Comparison of ENCODE assay signal across 22 cellular contexts in genomic region chr10:93447019-93447418, GRCh38. TPM values are rescaled to one million over a fixed set of nuclear protein-coding genes. Genes with fewer than 3 reads are reported as not detected.
DNase-seq lines count a peak whose midpoint lies in the region; ATAC-seq and TF ChIP-seq lines count a peak whose summit lies in the region.
"Had no signal": no experiment of that assay in that cellular context is flagged by ENCODE, and none has a peak within 500 bp of the region (broad histone marks: within the 10 kb centered on the region; RNA-seq: fewer than 3 reads in every experiment).

No MANE protein-coding gene starts in this region.

- H3K4me3 Mint-ChIP-seq in WTC11 (no peak overlapping the region), progenitor cell of endocrine pancreas (ENCODE audit: low read depth) (no peak overlapping the region)
- no peak overlapping the region for H3K4me3 Mint-ChIP-seq in activated CD8-positive, alpha-beta T cell treated with anti-CD3 and anti-CD28 coated beads, Interleukin-2, amount 10 ng/mL, durations not matched to agents 7 days and 5 days
- H3K4me3 Mint-ChIP-seq: activated CD8-positive, alpha-beta T cell treated with anti-CD3 and anti-CD28 coated beads for 36 hours; activated naive CD8-positive, alpha-beta T cell treated with anti-CD3 and anti-CD28 coated beads for 36 hours had no signal

- H3K4me1 Mint-ChIP-seq in WTC11 (peaks cover 44% of the 10 kb centered on the region), progenitor cell of endocrine pancreas (ENCODE audit: low read depth) (peaks cover 47% of the 10 kb centered on the region)
- H3K4me1 Mint-ChIP-seq in activated CD8-positive, alpha-beta T cell treated with anti-CD3 and anti-CD28 coated beads, Interleukin-2, amount 10 ng/mL, durations not matched to agents 7 days and 5 days (ENCODE audit: low read depth), result peaks cover 10% of the 10 kb centered on the region
- H3K4me1 Mint-ChIP-seq: naive B cell had no signal

- no peaks in the 10 kb centered on the region for H3K36me3 Mint-ChIP-seq in WTC11
- peaks cover 6% of the 10 kb centered on the region for H3K36me3 Mint-ChIP-seq in progenitor cell of endocrine pancreas (ENCODE audit: insufficient read depth)
- no peaks in the 10 kb centered on the region for H3K36me3 Mint-ChIP-seq in activated CD8-positive, alpha-beta T cell treated with anti-CD3 and anti-CD28 coated beads, Interleukin-2, amount 10 ng/mL, durations not matched to agents 7 days and 5 days (ENCODE audit: low read depth)

- DNase-seq in AG04450 (ENCODE audit: low read depth, low spot score) (no peak), WTC11 (ENCODE audit: low spot score) (no peak), foreskin keratinocyte (no peak), progenitor cell of endocrine pancreas (ENCODE audit: low spot score, unreplicated experiment) (no peak), GM19240 (ENCODE audit: insufficient read length, low spot score) (no peak)
- DNase-seq in activated CD8-positive, alpha-beta T cell treated with anti-CD3 and anti-CD28 coated beads, Interleukin-2, amount 10 ng/mL, durations not matched to agents 7 days and 5 days, result no peak
- DNase-seq: activated CD8-positive, alpha-beta T cell treated with anti-CD3 and anti-CD28 coated beads for 36 hours; activated naive CD8-positive, alpha-beta T cell treated with anti-CD3 and anti-CD28 coated beads for 36 hours; activated T-cell treated with anti-CD3 and anti-CD28 coated beads, Interleukin-2, amount 50 U/mL, for 48 hours; brain microvascular endothelial cell; EL; head of caudate nucleus; naive B cell; NCI-H187 treated with DMSO at 0.1 percent for 48 hours; NK-92 treated with Interleukin-12 subunit alpha and Interleukin-12 subunit beta, amount 100 ng/mL, for 24 hours; spleen; T-helper 1 cell had no signal

- no peak overlapping the region for H3K4me3 ChIP-seq in AG04450 (ENCODE audit: low read depth, low read length)
- H3K4me3 ChIP-seq: HAP-1, K562, lung, spleen had no signal

- no peaks in the 10 kb centered on the region for H3K27me3 Mint-ChIP-seq in WTC11 (ENCODE audit: low read depth)
- H3K27me3 Mint-ChIP-seq in progenitor cell of endocrine pancreas, result no peaks in the 10 kb centered on the region
- H3K27me3 Mint-ChIP-seq in activated CD8-positive, alpha-beta T cell treated with anti-CD3 and anti-CD28 coated beads, Interleukin-2, amount 10 ng/mL, durations not matched to agents 7 days and 5 days (ENCODE audit: low read depth), result no peaks in the 10 kb centered on the region
- H3K27me3 Mint-ChIP-seq: activated CD8-positive, alpha-beta T cell treated with anti-CD3 and anti-CD28 coated beads for 36 hours; activated naive CD8-positive, alpha-beta T cell treated with anti-CD3 and anti-CD28 coated beads for 36 hours had no signal

- H3K9me3 ChIP-seq in AG04450 (ENCODE audit: control insufficient read depth, insufficient read depth, low read length), result no peaks in the 10 kb centered on the region
- H3K9me3 ChIP-seq: HAP-1, spleen had no signal

- H3K4me1 ChIP-seq in foreskin keratinocyte, result peaks cover 31% of the 10 kb centered on the region

- CTCF ChIA-PET in AG04450 (lab: Charles Lee), result interaction anchor here (0.8 to 1.2 kb wide), 2 partner anchors 12 to 35 kb away, joined by 4 to 7 read pairs; partner anchors contain the start of gene MYOF
- CTCF ChIA-PET in WTC11 (lab: Charles Lee), result interaction anchor here (1.3 to 5.4 kb wide), 4 partner anchors 21 to 70 kb away, joined by 3 to 33 read pairs (median 7); partner anchors contain the start of gene MYOF
- CTCF ChIA-PET in activated CD8-positive, alpha-beta T cell treated with anti-CD3 and anti-CD28 coated beads, Interleukin-2, amount 10 ng/mL, durations not matched to agents 7 days and 5 days (lab: Charles Lee), result no interaction called here

- POLR2A ChIA-PET in AG04450 (lab: Yijun Ruan, JAX), result interaction anchor here (1.7 to 2.2 kb wide), 2 partner anchors 10 to 12 kb away, joined by 7 to 16 read pairs; no protein-coding TSS in a partner anchor
- POLR2A ChIA-PET in WTC11 (lab: Charles Lee), result no interaction called here
- POLR2A ChIA-PET in activated CD8-positive, alpha-beta T cell treated with anti-CD3 and anti-CD28 coated beads, Interleukin-2, amount 10 ng/mL, durations not matched to agents 7 days and 5 days (lab: Charles Lee), result no interaction called here

- TF ChIP-seq CTCF in AG04450 (IDR thresholded peaks at IDR 0.05; ENCODE audit: low read depth, low read length), result no peak
- TF ChIP-seq CTCF in WTC11 (IDR thresholded peaks at IDR 0.05), result no peak
- TF ChIP-seq CTCF in foreskin keratinocyte (conservative IDR thresholded peaks at IDR 0.05), result no peak
- no peak for TF ChIP-seq CTCF in progenitor cell of endocrine pancreas (IDR thresholded peaks at IDR 0.05; ENCODE audit: unreplicated experiment)

- peak overlapping the region; percentile 85 for H3K27ac Mint-ChIP-seq in WTC11
- peak overlapping the region; percentile 99 for H3K27ac Mint-ChIP-seq in progenitor cell of endocrine pancreas
- H3K27ac Mint-ChIP-seq in activated CD8-positive, alpha-beta T cell treated with anti-CD3 and anti-CD28 coated beads, Interleukin-2, amount 10 ng/mL, durations not matched to agents 7 days and 5 days, result no peak overlapping the region
- H3K27ac Mint-ChIP-seq: activated CD8-positive, alpha-beta T cell treated with anti-CD3 and anti-CD28 coated beads for 36 hours; activated naive CD8-positive, alpha-beta T cell treated with anti-CD3 and anti-CD28 coated beads for 36 hours had no signal

- no peaks in the 10 kb centered on the region for H3K27me3 ChIP-seq in AG04450 (ENCODE audit: control insufficient read depth, insufficient read depth, low read length)
- H3K27me3 ChIP-seq in foreskin keratinocyte, result no peaks in the 10 kb centered on the region
- H3K27me3 ChIP-seq: brain microvascular endothelial cell, spleen had no signal

- H3K9me3 Mint-ChIP-seq in WTC11, result no peaks in the 10 kb centered on the region
- no peaks in the 10 kb centered on the region for H3K9me3 Mint-ChIP-seq in progenitor cell of endocrine pancreas (ENCODE audit: low read depth)
- H3K9me3 Mint-ChIP-seq in activated CD8-positive, alpha-beta T cell treated with anti-CD3 and anti-CD28 coated beads, Interleukin-2, amount 10 ng/mL, durations not matched to agents 7 days and 5 days (ENCODE audit: insufficient read depth), result no peaks in the 10 kb centered on the region
- H3K9me3 Mint-ChIP-seq: activated CD8-positive, alpha-beta T cell treated with anti-CD3 and anti-CD28 coated beads for 36 hours; activated naive CD8-positive, alpha-beta T cell treated with anti-CD3 and anti-CD28 coated beads for 36 hours had no signal

- no peak for ATAC-seq in WTC11
- no peak for ATAC-seq in foreskin keratinocyte
- no peak for ATAC-seq in HG03139 (IDR thresholded peaks at IDR 0.05; ENCODE audit: unreplicated experiment)
- no peak for ATAC-seq in activated CD8-positive, alpha-beta T cell treated with anti-CD3 and anti-CD28 coated beads, Interleukin-2, amount 10 ng/mL, durations not matched to agents 7 days and 5 days
- no peak for ATAC-seq in HG02763 (IDR thresholded peaks at IDR 0.05; ENCODE audit: unreplicated experiment)
- ATAC-seq: activated CD8-positive, alpha-beta T cell treated with anti-CD3 and anti-CD28 coated beads for 36 hours; K562 had no signal

- H3K27ac ChIP-seq in AG04450 (ENCODE audit: low read depth, low read length) (peak overlapping the region; percentile 85), foreskin keratinocyte (peak overlapping the region; percentile 35)

TF ChIP-seq in WTC11, 78 proteins besides CTCF, POLR2A, EP300 and RAD21 (continues in another document):
- no peak for TF ChIP-seq ARID4B (CRISPR knock-in tag; IDR thresholded peaks at IDR 0.05; ENCODE audit: borderline replicate concordance)

RNA-seq across cellular contexts. Expression of gene MYOF, which starts 35.1 kb away (rescaled TPM):
- polyA plus RNA-seq in AG04450 (2011; rRNA removed) (254 and 275 TPM in 2 replicates), foreskin keratinocyte (56.1 and 63.0 TPM in 2 replicates)
- polyA minus RNA-seq in AG04450 (2011; rRNA and poly(A)+ RNA removed), result 297 and 309 TPM in 2 replicates
- total RNA-seq in WTC11 (2021) (1.4 to 2.2 TPM (median 1.8 TPM) in 3 replicates), foreskin keratinocyte (227 and 235 TPM in 2 replicates), progenitor cell of endocrine pancreas (25.5 and 35.2 TPM in 2 replicates)
- total RNA-seq in activated CD8-positive, alpha-beta T cell treated with anti-CD3 and anti-CD28 coated beads, Interleukin-2, amount 10 ng/mL, durations not matched to agents 7 days and 5 days, result under 1 TPM; 0.37 to 0.39 TPM

RNA-seq across cellular contexts. Expression of gene CEP55, which starts 49.4 kb away (rescaled TPM):
- polyA plus RNA-seq in AG04450 (2011; rRNA removed) (10.0 and 16.3 TPM in 2 replicates), foreskin keratinocyte (28.2 and 42.3 TPM in 2 replicates)
- 2.4 and 5.7 TPM in 2 replicates for polyA minus RNA-seq in AG04450 (2011; rRNA and poly(A)+ RNA removed)
- total RNA-seq in WTC11 (2021) (15.7 to 17.3 TPM (median 15.8 TPM) in 3 replicates), foreskin keratinocyte (58.5 and 78.4 TPM in 2 replicates), progenitor cell of endocrine pancreas (9.1 and 10.5 TPM in 2 replicates)
- total RNA-seq in activated CD8-positive, alpha-beta T cell treated with anti-CD3 and anti-CD28 coated beads, Interleukin-2, amount 10 ng/mL, durations not matched to agents 7 days and 5 days, result 10 to 100 TPM; 81.1 TPM
